In genomic region chr10:93248583-93249227, GRCh38 we compare ENCODE assay signal across 24 cellular contexts.
A peak's percentile ranks its signal among the peaks of the same experiment; 100 is the strongest.
DNase-seq lines count a peak whose midpoint lies in the region; ATAC-seq and TF ChIP-seq lines count a peak whose summit lies in the region.
"Had no signal": no experiment of that assay in that cellular context is flagged by ENCODE, and none has a peak within 500 bp of the region (broad histone marks: within the 10 kb centered on the region; RNA-seq: fewer than 3 reads in every experiment).

No MANE protein-coding gene starts in this region.

- H3K27me3 Mint-ChIP-seq in endodermal cell (ENCODE audit: insufficient read depth), result no peaks in the 10 kb centered on the region

- H3K27ac ChIP-seq in endodermal cell (ENCODE audit: low read depth, low read length) (no peak overlapping the region), transverse colon (no peak overlapping the region)

- H3K27me3 ChIP-seq in H7 (ENCODE audit: control insufficient read depth, insufficient read depth, low read length), result no peaks in the 10 kb centered on the region
- no peaks in the 10 kb centered on the region for H3K27me3 ChIP-seq in endodermal cell (ENCODE audit: control insufficient read depth, insufficient read depth, low read length, poor library complexity, severe bottlenecking)
- no peaks in the 10 kb centered on the region for H3K27me3 ChIP-seq in transverse colon

- H3K4me3 ChIP-seq in H7 (ENCODE audit: insufficient read depth, low read depth, low read length) (no peak overlapping the region), endodermal cell (ENCODE audit: low read length) (no peak overlapping the region), transverse colon (no peak overlapping the region)

- ATAC-seq in HG02884 (IDR thresholded peaks at IDR 0.05; ENCODE audit: unreplicated experiment), result no peak
- ATAC-seq in GM18867 (IDR thresholded peaks at IDR 0.05; ENCODE audit: unreplicated experiment), result no peak
- ATAC-seq: HepG2, PC-3, T-helper 17 cell had no signal

- no peak for TF ChIP-seq EP300 in transverse colon (IDR thresholded peaks at IDR 0.05; ENCODE audit: low read depth)

- no peaks in the 10 kb centered on the region for H3K9me3 ChIP-seq in endodermal cell (ENCODE audit: control insufficient read depth, low read length)
- H3K9me3 ChIP-seq in transverse colon, result no peaks in the 10 kb centered on the region
- H3K9me3 ChIP-seq: Caco-2, SK-N-SH had no signal

- DNase-seq in H7, result peak; percentile 26
- peak; percentile 83 for DNase-seq in NCI-H82 (lab: John Stamatoyannopoulos, UW)
- peak; percentile 61 for DNase-seq in endodermal cell
- no peak for DNase-seq in transverse colon
- no peak for DNase-seq in DMS79 (lab: John Stamatoyannopoulos, UW)
- DNase-seq: C1 segment of cervical spinal cord; Caco-2; CD4-positive, alpha-beta memory T cell; DND-41; GOT3; Kasumi-1; MV-4-11; NCI-H1105; NCI-H1694 treated with DMSO at 0.1 percent for 48 hours; NCI-H2081; NCI-H2227 treated with DMSO at 0.1 percent for 48 hours; NCI-H510A; NK-92 treated with Interleukin-12 subunit alpha and Interleukin-12 subunit beta, amount 100 ng/mL, for 24 hours; PC-3; SK-N-SH; T-helper 17 cell had no signal

- H3K4me1 ChIP-seq in endodermal cell (ENCODE audit: control insufficient read depth, insufficient read depth, low read length) (peaks cover 2% of the 10 kb centered on the region), transverse colon (no peaks in the 10 kb centered on the region)

- no peak for TF ChIP-seq POLR2A in transverse colon (IDR thresholded peaks at IDR 0.05)

- 85 to 92% methylated on average over 9 to 19 of the region's 19 CpGs for WGBS in endodermal cell (ENCODE audit: insufficient coverage in 1 of 2, insufficient read length in 1 of 2), 2 experiments
- WGBS in transverse colon (ENCODE audit: low coverage in 1 of 2), 2 donors, result 84 to 100% methylated on average over 3 to 19 of the region's 19 CpGs

- no peak overlapping the region for H3K9ac ChIP-seq in endodermal cell (ENCODE audit: extremely low read depth, low read length, poor library complexity, severe bottlenecking)
- H3K9ac ChIP-seq: SK-N-SH had no signal

- H3K4me1 Mint-ChIP-seq in endodermal cell, result peaks cover 18% of the 10 kb centered on the region
- H3K4me1 Mint-ChIP-seq: CD4-positive, alpha-beta memory T cell; T-helper 17 cell had no signal

- H3K9me3 Mint-ChIP-seq in endodermal cell, result no peaks in the 10 kb centered on the region
- H3K9me3 Mint-ChIP-seq: CD4-positive, alpha-beta memory T cell had no signal

- H3K36me3 Mint-ChIP-seq in endodermal cell (ENCODE audit: low read depth), result no peaks in the 10 kb centered on the region
- H3K36me3 Mint-ChIP-seq: CD4-positive, alpha-beta memory T cell had no signal

- H3K36me3 ChIP-seq in H7 (replicated peaks; ENCODE audit: control insufficient read depth, insufficient read depth, low read length) (no peaks in the 10 kb centered on the region), endodermal cell (ENCODE audit: control insufficient read depth, insufficient read depth, low read length) (no peaks in the 10 kb centered on the region), transverse colon (no peaks in the 10 kb centered on the region)

- H3K27ac Mint-ChIP-seq in endodermal cell, result no peak overlapping the region
- H3K27ac Mint-ChIP-seq: CD4-positive, alpha-beta memory T cell; T-helper 17 cell had no signal

- no peak overlapping the region for H3K4me3 Mint-ChIP-seq in endodermal cell
- H3K4me3 Mint-ChIP-seq: CD4-positive, alpha-beta memory T cell; T-helper 17 cell had no signal

- in situ Hi-C loops in transverse colon (cut with MboI; ENCODE audit: low pct_ligation_motif_present in 1 of 4, low pct_unique_long_range_greater_than_20kb in 1 of 4, low sequenced_read_pairs in 3 of 4), result no loop called here

- intact Hi-C loops in transverse colon (cut with DNase I; ENCODE audit: low total_unique reads), result no loop called here

- TF ChIP-seq CTCF in endodermal cell (conservative IDR thresholded peaks at IDR 0.05) (no peak), transverse colon (IDR thresholded peaks at IDR 0.05) (no peak)

Comparison
In these comparisons a context has a peak if more than half of its experiments do, and no peak if none do; other contexts are left out.
1. DNase-seq: peak in H7 (single experiment), NCI-H82 (single experiment) and endodermal cell (single experiment); none in transverse colon (single experiment) and DMS79 (single experiment).